Comparison of ENCODE assay signal across 8 cellular contexts in the genomic region with DNA sequence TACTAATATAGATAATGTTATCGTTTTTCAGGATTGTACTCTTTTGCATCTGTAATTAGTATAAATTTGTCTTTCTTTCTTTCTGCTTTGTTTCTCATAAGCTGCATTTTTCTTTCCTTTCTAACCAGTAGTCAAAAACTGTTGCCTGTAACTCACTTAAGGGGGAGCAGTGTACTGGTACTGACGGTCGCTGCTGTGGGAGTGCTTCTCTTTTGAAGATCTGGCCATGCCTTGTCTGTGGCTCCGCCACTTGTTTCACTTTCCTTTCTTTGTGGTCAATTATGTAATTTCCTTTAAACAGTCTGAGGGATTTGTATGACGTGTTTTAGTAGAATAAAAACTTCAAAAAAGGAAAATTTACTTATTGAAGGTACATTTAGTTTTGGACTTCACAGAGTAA. TPM values are rescaled to one million over a fixed set of nuclear protein-coding genes. Genes with fewer than 3 reads are reported as not detected.
DNase-seq lines count a peak whose midpoint lies in the region; ATAC-seq, FAIRE-seq and TF ChIP-seq lines count a peak whose summit lies in the region.

No MANE protein-coding gene starts in this region.

- H3K36me3 Mint-ChIP-seq in CD8-positive, alpha-beta T cell, result peaks cover 92% of the 10 kb centered on the region
- peaks cover 100% of the 10 kb centered on the region for H3K36me3 Mint-ChIP-seq in stimulated activated effector memory CD8-positive, alpha-beta T cell treated with anti-CD3 and anti-CD28 coated beads, Interleukin-12 subunit alpha, Interleukin-12 subunit beta, amount 100 ng/mL, for 72 hours

- no peaks in the 10 kb centered on the region for H4K20me1 ChIP-seq in Karpas-422 (ENCODE audit: insufficient read depth, low read depth, low read length)

- intact Hi-C loops in CD8-positive, alpha-beta T cell (cut with DNase I, micrococcal nuclease), result loop anchor here (1.0 to 10.0 kb wide), 5 partner anchors 10 to 490 kb away; a partner anchor contains a TSS
- intact Hi-C loops in left ventricle myocardium superior (cut with micrococcal nuclease), result loop anchor here (10.0 kb wide), 1 partner anchor 70 kb away; no protein-coding TSS in a partner anchor

- H3K27ac Mint-ChIP-seq in CD8-positive, alpha-beta T cell, result peak overlapping the region; percentile 96
- peak overlapping the region; percentile 75 for H3K27ac Mint-ChIP-seq in stimulated activated effector memory CD8-positive, alpha-beta T cell treated with anti-CD3 and anti-CD28 coated beads, Interleukin-12 subunit alpha, Interleukin-12 subunit beta, amount 100 ng/mL, for 72 hours

- H3K9ac ChIP-seq in Karpas-422 (ENCODE audit: low read length), result no peak overlapping the region

- no peaks in the 10 kb centered on the region for H3K27me3 Mint-ChIP-seq in CD8-positive, alpha-beta T cell (ENCODE audit: low read depth)

- peak; percentile 53 to 90 (median 70) for DNase-seq in CD8-positive, alpha-beta T cell
- DNase-seq in Kasumi-1 (lab: John Stamatoyannopoulos, UW), result peak; percentile 96
- peak; percentile 54 for DNase-seq in activated CD8-positive, alpha-beta memory T cell treated with anti-CD3 and anti-CD28 coated beads, Interleukin-2, amount 50 U/mL, for 24 hours (ENCODE audit: extremely low read depth)
- no peak for DNase-seq in left ventricle myocardium superior
- peak; percentile 31 to 63 for DNase-seq in stimulated activated effector memory CD8-positive, alpha-beta T cell treated with anti-CD3 and anti-CD28 coated beads, Interleukin-12 subunit alpha, Interleukin-12 subunit beta, amount 100 ng/mL, for 72 hours (ENCODE audit: low spot score in 2 of 2)
- no peak for DNase-seq in D721Med (ENCODE audit: insufficient read length, low spot score)
- DNase-seq in Karpas-422, result no peak

- H3K27me3 ChIP-seq in CD8-positive, alpha-beta T cell (ENCODE audit: insufficient read depth, low read length), result no peaks in the 10 kb centered on the region
- no peaks in the 10 kb centered on the region for H3K27me3 ChIP-seq in Karpas-422 (ENCODE audit: low read length)

- TF ChIP-seq CTCF in CD8-positive, alpha-beta T cell (IDR thresholded peaks at IDR 0.05), result peak; percentile 40
- no peak for TF ChIP-seq CTCF in D721Med (IDR thresholded peaks at IDR 0.05; ENCODE audit: insufficient read depth, missing control alignments)

- peak; percentile 98 for ATAC-seq in CD8-positive, alpha-beta T cell
- peak; percentile 95 for ATAC-seq in GM21423 (IDR thresholded peaks at IDR 0.05; ENCODE audit: unreplicated experiment)
- ATAC-seq in left ventricle myocardium superior, result peak; percentile 45
- ATAC-seq in stimulated activated effector memory CD8-positive, alpha-beta T cell treated with anti-CD3 and anti-CD28 coated beads, Interleukin-12 subunit alpha, Interleukin-12 subunit beta, amount 100 ng/mL, for 72 hours, result peak; percentile 85

- H3K4me3 ChIP-seq in CD8-positive, alpha-beta T cell (ENCODE audit: low read depth, low read length), result no peak overlapping the region
- H3K4me3 ChIP-seq in Karpas-422 (ENCODE audit: low read length), result no peak overlapping the region

- no peaks in the 10 kb centered on the region for H3K9me3 Mint-ChIP-seq in CD8-positive, alpha-beta T cell
- H3K9me3 Mint-ChIP-seq in stimulated activated effector memory CD8-positive, alpha-beta T cell treated with anti-CD3 and anti-CD28 coated beads, Interleukin-12 subunit alpha, Interleukin-12 subunit beta, amount 100 ng/mL, for 72 hours, result no peaks in the 10 kb centered on the region

- no peak overlapping the region for H2AFZ ChIP-seq in Karpas-422 (ENCODE audit: low read length)

- CTCF ChIA-PET in CD8-positive, alpha-beta T cell (lab: Charles Lee), result interaction anchor here (0.9 to 1.5 kb wide), 6 partner anchors 8 to 189 kb away, joined by 3 to 5 read pairs (median 3); no protein-coding TSS in a partner anchor

- no peaks in the 10 kb centered on the region for H3K9me2 ChIP-seq in Karpas-422 (replicated peaks; ENCODE audit: insufficient read depth, low read length)

- H3K27ac ChIP-seq in CD8-positive, alpha-beta T cell (ENCODE audit: low read depth, low read length), result peak overlapping the region; percentile 70
- H3K27ac ChIP-seq in Karpas-422 (ENCODE audit: low read length), result no peak overlapping the region

- peak overlapping the region; percentile 54 for H3K4me3 Mint-ChIP-seq in CD8-positive, alpha-beta T cell
- peak overlapping the region; percentile 31 for H3K4me3 Mint-ChIP-seq in stimulated activated effector memory CD8-positive, alpha-beta T cell treated with anti-CD3 and anti-CD28 coated beads, Interleukin-12 subunit alpha, Interleukin-12 subunit beta, amount 100 ng/mL, for 72 hours

- H3K9me3 ChIP-seq in CD8-positive, alpha-beta T cell (ENCODE audit: low read length), result no peaks in the 10 kb centered on the region
- no peaks in the 10 kb centered on the region for H3K9me3 ChIP-seq in Karpas-422 (ENCODE audit: low read length)

- H3K4me2 ChIP-seq in Karpas-422 (ENCODE audit: low read depth, low read length, poor library complexity, severe bottlenecking), result no peak overlapping the region

- H3K4me1 Mint-ChIP-seq in CD8-positive, alpha-beta T cell (ENCODE audit: low read depth), result peaks cover 61% of the 10 kb centered on the region
- H3K4me1 Mint-ChIP-seq in stimulated activated effector memory CD8-positive, alpha-beta T cell treated with anti-CD3 and anti-CD28 coated beads, Interleukin-12 subunit alpha, Interleukin-12 subunit beta, amount 100 ng/mL, for 72 hours, result peaks cover 54% of the 10 kb centered on the region

- FAIRE-seq in D721Med (lab: Jason Lieb, UNC), result no peak

- H3K36me3 ChIP-seq in CD8-positive, alpha-beta T cell (ENCODE audit: insufficient read depth, low read length), result peaks cover 69% of the 10 kb centered on the region
- peaks cover 88% of the 10 kb centered on the region for H3K36me3 ChIP-seq in Karpas-422 (ENCODE audit: insufficient read depth, low read length)

- H3K4me1 ChIP-seq in CD8-positive, alpha-beta T cell (ENCODE audit: insufficient read depth, low read length), result peaks cover 43% of the 10 kb centered on the region
- no peaks in the 10 kb centered on the region; the same call in 1 of the 2 replicates for H3K4me1 ChIP-seq in Karpas-422 (ENCODE audit: low read length)

- POLR2A ChIA-PET in CD8-positive, alpha-beta T cell (lab: Charles Lee), result interaction anchor here (1.3 to 2.9 kb wide), 5 partner anchors 10 to 65 kb away, joined by 3 to 18 read pairs (median 4); a partner anchor contains a TSS

- H3K79me2 ChIP-seq in Karpas-422 (ENCODE audit: low read length), result peaks cover 12% of the 10 kb centered on the region; the same call in 1 of the 2 replicates

RNA-seq across cellular contexts. Expression of a gene that starts 37.0 kb away (rescaled TPM):
- total RNA-seq in CD8-positive, alpha-beta T cell, result 100 to 1,000 TPM; 132 to 144 TPM
- 65.5 TPM for total RNA-seq in left ventricle myocardium superior
- 45.6 and 106 TPM in 2 replicates for total RNA-seq in Karpas-422 (2014; rRNA removed; shearing (Covaris generic); ENCODE audit: low replicate concordance)

RNA-seq across cellular contexts. Expression of a gene that starts 57.4 kb away (rescaled TPM):
- 10 to 100 TPM; 22.0 to 22.7 TPM for total RNA-seq in CD8-positive, alpha-beta T cell
- total RNA-seq in left ventricle myocardium superior, result 52.7 TPM
- total RNA-seq in Karpas-422 (2014; rRNA removed; shearing (Covaris generic); ENCODE audit: low replicate concordance), result 13.3 and 26.4 TPM in 2 replicates

RNA-seq across cellular contexts. Expression of a gene that starts 57.5 kb away (rescaled TPM):
- total RNA-seq in CD8-positive, alpha-beta T cell, result 10 to 100 TPM; 33.9 to 39.6 TPM
- 25.4 TPM for total RNA-seq in left ventricle myocardium superior
- 15.3 and 26.8 TPM in 2 replicates for total RNA-seq in Karpas-422 (2014; rRNA removed; shearing (Covaris generic); ENCODE audit: low replicate concordance)

Comparison
In these comparisons a context has a peak if more than half of its experiments do, and no peak if none do; other contexts are left out.
1. ATAC-seq: peak in every context shown above with its lines; median percentile 98 in CD8-positive, alpha-beta T cell; 95 in GM21423; 85 in stimulated activated effector memory CD8-positive, alpha-beta T cell treated with anti-CD3 and anti-CD28 coated beads, Interleukin-12 subunit alpha, Interleukin-12 subunit beta, amount 100 ng/mL, for 72 hours; 45 in left ventricle myocardium superior.
2. DNase-seq: peak in CD8-positive, alpha-beta T cell (7 of 7), Kasumi-1 (2 of 2), activated CD8-positive, alpha-beta memory T cell treated with anti-CD3 and anti-CD28 coated beads, Interleukin-2, amount 50 U/mL, for 24 hours (single experiment) and stimulated activated effector memory CD8-positive, alpha-beta T cell treated with anti-CD3 and anti-CD28 coated beads, Interleukin-12 subunit alpha, Interleukin-12 subunit beta, amount 100 ng/mL, for 72 hours (2 of 2); none in left ventricle myocardium superior (single experiment), D721Med (single experiment) and Karpas-422 (single experiment).